ENCODE assay signal across 25 cellular contexts in the genomic region with DNA sequence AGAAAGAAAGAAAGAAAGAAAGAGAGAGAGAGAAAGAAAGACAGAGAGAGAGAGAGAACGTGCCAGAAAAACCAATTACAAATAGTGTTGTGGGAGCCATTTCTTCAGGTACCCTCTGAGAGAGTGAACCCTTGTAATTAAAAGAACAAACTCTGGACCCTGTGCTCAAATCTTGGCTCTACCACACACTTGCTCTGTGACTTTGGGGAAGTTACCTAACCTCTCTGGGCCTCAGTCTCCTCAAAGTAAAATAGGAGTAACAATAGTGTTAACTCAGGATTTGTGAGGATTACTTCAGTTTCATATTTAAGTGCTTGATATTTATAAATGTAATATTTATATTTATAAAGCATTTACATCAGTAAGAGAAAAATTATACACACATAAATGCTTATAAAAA.
"Had no signal": no experiment of that assay in that cellular context is flagged by ENCODE, and none has a peak within 500 bp of the region (broad histone marks: within the 10 kb centered on the region; RNA-seq: fewer than 3 reads in every experiment).

No MANE protein-coding gene starts in this region.

- DNase-seq: colonic mucosa; cortex of kidney; dermis blood vessel endothelial cell; dorsolateral prefrontal cortex; effector CD4-positive, alpha-beta T cell; effector CD8-positive, alpha-beta T cell; effector memory CD4-positive, alpha-beta T cell; effector memory CD8-positive, alpha-beta T cell; endodermal cell; erythroblast; esophagus squamous epithelium; foreskin fibroblast; foreskin keratinocyte; foreskin melanocyte; gastrocnemius medialis; glutamatergic neuron; head of caudate nucleus; heart left ventricle had no signal

- ATAC-seq: effector memory CD8-positive, alpha-beta T cell; esophagus mucosa; foreskin keratinocyte; gastrocnemius medialis; gastroesophageal sphincter; heart left ventricle had no signal

- H3K36me3 ChIP-seq: colonic mucosa, esophagus muscularis mucosa, esophagus squamous epithelium, gastrocnemius medialis, gastroesophageal sphincter, heart left ventricle had no signal

- H3K4me3 ChIP-seq: colonic mucosa, coronary artery, dorsolateral prefrontal cortex, esophagus muscularis mucosa, esophagus squamous epithelium, gastrocnemius medialis, gastroesophageal sphincter, heart left ventricle had no signal

- FAIRE-seq: endometrium, endothelial cell of umbilical vein had no signal

- H3K27ac ChIP-seq: colonic mucosa, coronary artery, dorsolateral prefrontal cortex, epithelial cell of prostate, esophagus muscularis mucosa, esophagus squamous epithelium, foreskin keratinocyte, gastrocnemius medialis, gastroesophageal sphincter, heart left ventricle had no signal

- H3K4me1 ChIP-seq: colonic mucosa, esophagus muscularis mucosa, foreskin keratinocyte, gastrocnemius medialis, gastroesophageal sphincter, heart left ventricle had no signal

- H3K9me3 ChIP-seq: colonic mucosa, esophagus muscularis mucosa, esophagus squamous epithelium, gastrocnemius medialis, gastroesophageal sphincter had no signal

- H3K27me3 ChIP-seq: colonic mucosa, foreskin keratinocyte had no signal
